In genomic region chr1:8740034-8740449, GRCh38 we compare ENCODE assay signal across 13 cellular contexts.
A peak's percentile ranks its signal among the peaks of the same experiment; 100 is the strongest.
DNase-seq lines count a peak whose midpoint lies in the region; ATAC-seq and TF ChIP-seq lines count a peak whose summit lies in the region.
"Had no signal": no experiment of that assay in that cellular context is flagged by ENCODE, and none has a peak within 500 bp of the region (broad histone marks: within the 10 kb centered on the region; RNA-seq: fewer than 3 reads in every experiment).

No MANE protein-coding gene starts in this region.

- no peaks in the 10 kb centered on the region for H3K36me3 ChIP-seq in brain microvascular endothelial cell (replicated peaks)
- H3K36me3 ChIP-seq in vagina: no peaks in the 10 kb centered on the region
- H3K36me3 ChIP-seq: upper lobe of left lung had no signal

- H3K9me3 ChIP-seq in vagina: no peaks in the 10 kb centered on the region
- H3K9me3 ChIP-seq: upper lobe of left lung had no signal

- TF ChIP-seq CTCF in brain microvascular endothelial cell (IDR thresholded peaks at IDR 0.05; ENCODE audit: low read depth, low read length, missing control alignments): no peak
- TF ChIP-seq CTCF in GM13977 (IDR thresholded peaks at IDR 0.05; ENCODE audit: extremely low read depth, insufficient read depth, missing control alignments): no peak
- no peak for TF ChIP-seq CTCF in vagina (IDR thresholded peaks at IDR 0.05)

- no peaks in the 10 kb centered on the region for H3K27me3 ChIP-seq in brain microvascular endothelial cell (replicated peaks)
- no peaks in the 10 kb centered on the region for H3K27me3 ChIP-seq in vagina
- H3K27me3 ChIP-seq: upper lobe of left lung had no signal

- DNase-seq in AG08395 (ENCODE audit: low spot score): peak; percentile 27
- peak; percentile 46 for DNase-seq in HS-5 (ENCODE audit: low read depth)
- peak; percentile 83 for DNase-seq in brain microvascular endothelial cell
- DNase-seq in glomerular visceral epithelial cell (ENCODE audit: extremely low spot score): peak; percentile 44
- no peak for DNase-seq in NCI-H1694 treated with DMSO at 0.1 percent for 48 hours (lab: John Stamatoyannopoulos, UW)
- DNase-seq in GM13977 (ENCODE audit: low spot score): no peak
- no peak for DNase-seq in vagina (ENCODE audit: extremely low spot score in 2 of 2)
- DNase-seq: activated CD8-positive, alpha-beta memory T cell treated with anti-CD3 and anti-CD28 coated beads, Interleukin-2, amount 50 U/mL, for 4 hours; activated naive CD8-positive, alpha-beta T cell treated with anti-CD3 and anti-CD28 coated beads, Interleukin-2, amount 10 ng/mL, durations not matched to agents 7 days and 5 days; effector CD8-positive, alpha-beta T cell; naive thymus-derived CD4-positive, alpha-beta T cell; upper lobe of left lung had no signal

- no peak overlapping the region for H3K4me3 ChIP-seq in brain microvascular endothelial cell (ENCODE audit: low read depth, low read length)
- H3K4me3 ChIP-seq in vagina: no peak overlapping the region
- H3K4me3 ChIP-seq: upper lobe of left lung had no signal

- intact Hi-C loops in vagina (cut with DNase I): no loop called here

- in situ Hi-C loops in brain microvascular endothelial cell (cut with HindIII; ENCODE audit: low pct_ligation_motif_present, low sequenced_read_pairs): no loop called here
- in situ Hi-C loops in GM13977 (cut with MboI; ENCODE audit: low pct_unique_long_range_greater_than_20kb, low sequenced_read_pairs, unreplicated experiment): no loop called here

- H3K4me1 ChIP-seq in vagina: no peaks in the 10 kb centered on the region

- ATAC-seq in HG02763 (IDR thresholded peaks at IDR 0.05; ENCODE audit: unreplicated experiment): no peak
- ATAC-seq: naive thymus-derived CD4-positive, alpha-beta T cell had no signal

- H3K27ac ChIP-seq in brain microvascular endothelial cell (peak overlapping the region; percentile 69), vagina (no peak overlapping the region)
- H3K27ac ChIP-seq: upper lobe of left lung had no signal

- TF ChIP-seq POLR2A in vagina (IDR thresholded peaks at IDR 0.05): no peak

Comparison
In these comparisons a context has a peak if more than half of its experiments do, and no peak if none do; other contexts are left out.
1. DNase-seq: peak in AG08395 (single experiment), HS-5 (single experiment), brain microvascular endothelial cell (single experiment) and glomerular visceral epithelial cell (single experiment); none in NCI-H1694 treated with DMSO at 0.1 percent for 48 hours (single experiment), GM13977 (single experiment) and vagina (0 of 2).